Comparison of ENCODE assay signal across 1 cellular context in genomic region chr19:14479985-14480694, GRCh38.
TF ChIP-seq lines count a peak whose summit lies in the region.

No MANE protein-coding gene starts in this region.

TF ChIP-seq in endothelial cell of umbilical vein, 7 proteins besides CTCF, POLR2A, EP300 and RAD21:
- TF ChIP-seq EZH2 (IDR thresholded peaks at IDR 0.05; ENCODE audit: borderline replicate concordance, low read depth, low read length, severe bottlenecking) (no peak), JUN (IDR thresholded peaks at IDR 0.05; ENCODE audit: borderline replicate concordance, insufficient read depth, insufficient read length, low read depth) (no peak), POLR2AphosphoS5 (IDR thresholded peaks at IDR 0.05; ENCODE audit: insufficient read depth, low read depth, low read length) (no peak), GATA2 (IDR thresholded peaks at IDR 0.05; ENCODE audit: insufficient read depth, insufficient read length, low read depth, low read length) (no peak), MYC (IDR thresholded peaks at IDR 0.05; ENCODE audit: low read depth, low read length) (no peak), FOS (IDR thresholded peaks at IDR 0.05; ENCODE audit: borderline replicate concordance, insufficient read depth, low read length) (no peak)
- TF ChIP-seq, protein P1, sequence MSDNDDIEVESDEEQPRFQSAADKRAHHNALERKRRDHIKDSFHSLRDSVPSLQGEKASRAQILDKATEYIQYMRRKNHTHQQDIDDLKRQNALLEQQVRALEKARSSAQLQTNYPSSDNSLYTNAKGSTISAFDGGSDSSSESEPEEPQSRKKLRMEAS (IDR thresholded peaks at IDR 0.05; ENCODE audit: insufficient read depth, insufficient read length): no peak
